1 cellular context compared by ENCODE assay signal in genomic region chrX:30689116-30689515, GRCh38.
TF ChIP-seq lines count a peak whose summit lies in the region.

No MANE protein-coding gene starts in this region.

TF ChIP-seq in GM23338, 12 proteins besides CTCF, POLR2A, EP300 and RAD21 (continued from another document):
- TF ChIP-seq ZNF462 (CRISPR knock-in tag; IDR thresholded peaks at IDR 0.05) (no peak), JUNB (IDR thresholded peaks at IDR 0.05; ENCODE audit: unreplicated experiment) (no peak), POLR2AphosphoS5 (IDR thresholded peaks at IDR 0.05; ENCODE audit: low read depth) (no peak), STAT1 (IDR thresholded peaks at IDR 0.05; ENCODE audit: unreplicated experiment) (no peak), ETS1 (IDR thresholded peaks at IDR 0.05) (no peak), NANOG (IDR thresholded peaks at IDR 0.05; ENCODE audit: borderline replicate concordance) (no peak), EZH2phosphoT487 (IDR thresholded peaks at IDR 0.05; ENCODE audit: unreplicated experiment) (no peak), ZNF331 (CRISPR knock-in tag; IDR thresholded peaks at IDR 0.05; ENCODE audit: low read depth) (no peak), ZNF114 (CRISPR knock-in tag; IDR thresholded peaks at IDR 0.05) (no peak), EZH2 (IDR thresholded peaks at IDR 0.05; ENCODE audit: low read depth, unreplicated experiment) (no peak)
- TF ChIP-seq, protein P1, sequence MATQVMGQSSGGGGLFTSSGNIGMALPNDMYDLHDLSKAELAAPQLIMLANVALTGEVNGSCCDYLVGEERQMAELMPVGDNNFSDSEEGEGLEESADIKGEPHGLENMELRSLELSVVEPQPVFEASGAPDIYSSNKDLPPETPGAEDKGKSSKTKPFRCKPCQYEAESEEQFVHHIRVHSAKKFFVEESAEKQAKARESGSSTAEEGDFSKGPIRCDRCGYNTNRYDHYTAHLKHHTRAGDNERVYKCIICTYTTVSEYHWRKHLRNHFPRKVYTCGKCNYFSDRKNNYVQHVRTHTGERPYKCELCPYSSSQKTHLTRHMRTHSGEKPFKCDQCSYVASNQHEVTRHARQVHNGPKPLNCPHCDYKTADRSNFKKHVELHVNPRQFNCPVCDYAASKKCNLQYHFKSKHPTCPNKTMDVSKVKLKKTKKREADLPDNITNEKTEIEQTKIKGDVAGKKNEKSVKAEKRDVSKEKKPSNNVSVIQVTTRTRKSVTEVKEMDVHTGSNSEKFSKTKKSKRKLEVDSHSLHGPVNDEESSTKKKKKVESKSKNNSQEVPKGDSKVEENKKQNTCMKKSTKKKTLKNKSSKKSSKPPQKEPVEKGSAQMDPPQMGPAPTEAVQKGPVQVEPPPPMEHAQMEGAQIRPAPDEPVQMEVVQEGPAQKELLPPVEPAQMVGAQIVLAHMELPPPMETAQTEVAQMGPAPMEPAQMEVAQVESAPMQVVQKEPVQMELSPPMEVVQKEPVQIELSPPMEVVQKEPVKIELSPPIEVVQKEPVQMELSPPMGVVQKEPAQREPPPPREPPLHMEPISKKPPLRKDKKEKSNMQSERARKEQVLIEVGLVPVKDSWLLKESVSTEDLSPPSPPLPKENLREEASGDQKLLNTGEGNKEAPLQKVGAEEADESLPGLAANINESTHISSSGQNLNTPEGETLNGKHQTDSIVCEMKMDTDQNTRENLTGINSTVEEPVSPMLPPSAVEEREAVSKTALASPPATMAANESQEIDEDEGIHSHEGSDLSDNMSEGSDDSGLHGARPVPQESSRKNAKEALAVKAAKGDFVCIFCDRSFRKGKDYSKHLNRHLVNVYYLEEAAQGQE (IDR thresholded peaks at IDR 0.05; ENCODE audit: unreplicated experiment) = no peak
